Comparison of ENCODE assay signal across 12 cellular contexts in genomic region chr22:20211997-20212753, GRCh38. TPM values are rescaled to one million over a fixed set of nuclear protein-coding genes. Genes with fewer than 3 reads are reported as not detected.
A peak's percentile ranks its signal among the peaks of the same experiment; 100 is the strongest.
DNase-seq lines count a peak whose midpoint lies in the region; ATAC-seq and TF ChIP-seq lines count a peak whose summit lies in the region.
"Had no signal": no experiment of that assay in that cellular context is flagged by ENCODE, and none has a peak within 500 bp of the region (broad histone marks: within the 10 kb centered on the region; RNA-seq: fewer than 3 reads in every experiment).

No MANE protein-coding gene starts in this region.

- peak overlapping the region; percentile 28 for H3K9ac ChIP-seq in mucosa of stomach (ENCODE audit: low read length)

- H3K27me3 Mint-ChIP-seq in activated CD4-positive, alpha-beta T cell treated with anti-CD3 and anti-CD28 coated beads, Interleukin-2, amount 10 ng/mL, durations not matched to agents 24 days and 14 days = no peaks in the 10 kb centered on the region

- DNase-seq in COLO668 (lab: John Stamatoyannopoulos, UW; ENCODE audit: unreplicated experiment) = peak; percentile 94
- peak; percentile 84 for DNase-seq in NCI-H2029 (lab: John Stamatoyannopoulos, UW)
- peak; percentile 44 to 58 for DNase-seq in cardiac fibroblast (ENCODE audit: low read depth in 2 of 2)
- DNase-seq in activated CD4-positive, alpha-beta T cell treated with anti-CD3 and anti-CD28 coated beads, Interleukin-2, amount 10 ng/mL, durations not matched to agents 24 days and 14 days = no peak
- no peak for DNase-seq in activated CD4-positive, CD25-positive, alpha-beta regulatory T cell treated with anti-CD3 and anti-CD28 coated beads, Interleukin-2, amount 50 U/mL, for 72 hours
- DNase-seq in NOMO-1 (lab: John Stamatoyannopoulos, UW; ENCODE audit: unreplicated experiment in 2 of 2) = no peak
- DNase-seq: activated gamma-delta T cell, Caco-2, erythroblast, T-helper 2 cell had no signal

- H3K27me3 ChIP-seq in mucosa of stomach (ENCODE audit: control insufficient read depth, insufficient read depth, low read length) = peaks cover 2% of the 10 kb centered on the region

- H3K4me1 Mint-ChIP-seq in activated CD4-positive, alpha-beta T cell treated with anti-CD3 and anti-CD28 coated beads, Interleukin-2, amount 10 ng/mL, durations not matched to agents 24 days and 14 days = peaks cover 4% of the 10 kb centered on the region

- intact Hi-C loops in activated CD4-positive, alpha-beta T cell treated with anti-CD3 and anti-CD28 coated beads, Interleukin-2, amount 10 ng/mL, durations not matched to agents 24 days and 14 days (cut with micrococcal nuclease) = no loop called here

- H3K36me3 Mint-ChIP-seq in activated CD4-positive, alpha-beta T cell treated with anti-CD3 and anti-CD28 coated beads, Interleukin-2, amount 10 ng/mL, durations not matched to agents 24 days and 14 days (ENCODE audit: low read depth) = no peaks in the 10 kb centered on the region

- H3K36me3 ChIP-seq in mucosa of stomach (ENCODE audit: control insufficient read depth, insufficient read depth, low read length) = no peaks in the 10 kb centered on the region

- no peaks in the 10 kb centered on the region for H3K9me3 Mint-ChIP-seq in activated CD4-positive, alpha-beta T cell treated with anti-CD3 and anti-CD28 coated beads, Interleukin-2, amount 10 ng/mL, durations not matched to agents 24 days and 14 days

- H3K4me1 ChIP-seq in mucosa of stomach (ENCODE audit: control insufficient read depth, insufficient read depth, low read length) = peaks cover 42% of the 10 kb centered on the region

- no peak for TF ChIP-seq CTCF in cardiac fibroblast (IDR thresholded peaks at IDR 0.05; ENCODE audit: low read depth, low read length)

- peak overlapping the region in 1 of 2 donors; percentile 21 for H3K4me3 ChIP-seq in cardiac fibroblast (replicated peaks in 1 of 2; ENCODE audit: low read depth in 2 of 2, low read length in 2 of 2)
- no peak overlapping the region for H3K4me3 ChIP-seq in mucosa of stomach (ENCODE audit: low read length)

- no peak overlapping the region for H3K27ac Mint-ChIP-seq in activated CD4-positive, alpha-beta T cell treated with anti-CD3 and anti-CD28 coated beads, Interleukin-2, amount 10 ng/mL, durations not matched to agents 24 days and 14 days

- no peak overlapping the region for H3K4me3 Mint-ChIP-seq in activated CD4-positive, alpha-beta T cell treated with anti-CD3 and anti-CD28 coated beads, Interleukin-2, amount 10 ng/mL, durations not matched to agents 24 days and 14 days

- H3K9me3 ChIP-seq in mucosa of stomach (ENCODE audit: control insufficient read depth, low read length) = no peaks in the 10 kb centered on the region
- H3K9me3 ChIP-seq: Caco-2 had no signal

- no peak for ATAC-seq in GM19452 (IDR thresholded peaks at IDR 0.05; ENCODE audit: unreplicated experiment)

RNA-seq across cellular contexts. Expression of gene RTN4R, which starts 55.9 kb away (rescaled TPM):
- total RNA-seq in activated CD4-positive, alpha-beta T cell treated with anti-CD3 and anti-CD28 coated beads, Interleukin-2, amount 10 ng/mL, durations not matched to agents 24 days and 14 days = 1.6 and 1.7 TPM in 2 replicates

Comparison
In these comparisons a context has a peak if more than half of its experiments do, and no peak if none do; other contexts are left out.
1. DNase-seq: peak in COLO668 (single experiment), NCI-H2029 (single experiment) and cardiac fibroblast (2 of 2); none in activated CD4-positive, alpha-beta T cell treated with anti-CD3 and anti-CD28 coated beads, Interleukin-2, amount 10 ng/mL, durations not matched to agents 24 days and 14 days (single experiment), activated CD4-positive, CD25-positive, alpha-beta regulatory T cell treated with anti-CD3 and anti-CD28 coated beads, Interleukin-2, amount 50 U/mL, for 72 hours (single experiment) and NOMO-1 (0 of 2).